Comparison of ENCODE assay signal across 2 cellular contexts in genomic region chr19:4086336-4086953, GRCh38.
TF ChIP-seq lines count a peak whose summit lies in the region.

No MANE protein-coding gene starts in this region.

TF ChIP-seq in IMR-90, 13 proteins besides CTCF, POLR2A, EP300 and RAD21:
- TF ChIP-seq NFE2L2 (IDR thresholded peaks at IDR 0.05; ENCODE audit: low read depth, low read length), result no peak
- no peak for TF ChIP-seq MAFK (IDR thresholded peaks at IDR 0.05; ENCODE audit: low read depth, low read length)
- TF ChIP-seq SMC3 (IDR thresholded peaks at IDR 0.05; ENCODE audit: low read depth, low read length), result no peak
- TF ChIP-seq CEBPB (IDR thresholded peaks at IDR 0.05; ENCODE audit: low read depth, low read length), result no peak
- no peak for TF ChIP-seq BHLHE40 (IDR thresholded peaks at IDR 0.05; ENCODE audit: low read depth, low read length)
- TF ChIP-seq RFX5 (IDR thresholded peaks at IDR 0.05; ENCODE audit: low read depth, low read length), result no peak
- no peak for TF ChIP-seq RCOR1 (IDR thresholded peaks at IDR 0.05; ENCODE audit: insufficient replicate concordance, low read length)
- no peak for TF ChIP-seq MXI1 (IDR thresholded peaks at IDR 0.05; ENCODE audit: borderline replicate concordance, low read depth, low read length)
- no peak for TF ChIP-seq USF2 (IDR thresholded peaks at IDR 0.05; ENCODE audit: low read depth, low read length)
- no peak for TF ChIP-seq ELK1 (IDR thresholded peaks at IDR 0.05; ENCODE audit: borderline replicate concordance, low read depth, low read length)
- TF ChIP-seq CHD1 (IDR thresholded peaks at IDR 0.05; ENCODE audit: low read depth, low read length), result no peak

TF ChIP-seq in GM12878, 131 proteins besides CTCF, POLR2A, EP300 and RAD21:
- TF ChIP-seq CBFB (IDR thresholded peaks at IDR 0.05; ENCODE audit: low read depth) (no peak), SMAD1 (IDR thresholded peaks at IDR 0.05; ENCODE audit: low read depth, partially characterized antibody) (no peak), SPI1 (IDR thresholded peaks at IDR 0.05; ENCODE audit: borderline replicate concordance, insufficient read depth, low read depth, low read length) (no peak), MTA2 (IDR thresholded peaks at IDR 0.05; ENCODE audit: low read depth) (no peak), MEF2A (IDR thresholded peaks at IDR 0.05; ENCODE audit: insufficient read depth, low read depth, low read length) (no peak), EGR1 (IDR thresholded peaks at IDR 0.05; ENCODE audit: borderline replicate concordance in 1 of 2, low read depth in 2 of 2, low read length in 2 of 2) (no peak), ZNF384 (IDR thresholded peaks at IDR 0.05; ENCODE audit: borderline replicate concordance, low read depth, low read length) (no peak), STAT3 (IDR thresholded peaks at IDR 0.05; ENCODE audit: low read depth, low read length) (no peak), ASH2L (IDR thresholded peaks at IDR 0.05; ENCODE audit: borderline replicate concordance, low read depth) (no peak), RAD51 (IDR thresholded peaks at IDR 0.05) (no peak), KAT2A (conservative IDR thresholded peaks at IDR 0.05; ENCODE audit: control insufficient read depth, low read depth, low read length) (no peak), ZNF274 (IDR thresholded peaks at IDR 0.05; ENCODE audit: insufficient read depth, insufficient read length) (no peak), MLLT1 (IDR thresholded peaks at IDR 0.05) (no peak), CHD2 (IDR thresholded peaks at IDR 0.05; ENCODE audit: borderline replicate concordance, low read depth, low read length) (no peak), RELA (IDR thresholded peaks at IDR 0.05; ENCODE audit: borderline replicate concordance, partially characterized antibody) (no peak), ETV6 (conservative IDR thresholded peaks at IDR 0.05 in 1 of 2, IDR thresholded peaks at IDR 0.05 in 1 of 2; ENCODE audit: borderline replicate concordance in 1 of 2, low read depth in 1 of 2) (no peak), MYB (IDR thresholded peaks at IDR 0.05; ENCODE audit: borderline replicate concordance, low read depth, low read length) (no peak), IRF3 (IDR thresholded peaks at IDR 0.05) (no peak), DPF2 (IDR thresholded peaks at IDR 0.05) (no peak), CEBPZ (IDR thresholded peaks at IDR 0.05; ENCODE audit: low read depth, low read length) (no peak)
TF ChIP-seq in GM12878: peak in this region for 0.
